In the genomic region with DNA sequence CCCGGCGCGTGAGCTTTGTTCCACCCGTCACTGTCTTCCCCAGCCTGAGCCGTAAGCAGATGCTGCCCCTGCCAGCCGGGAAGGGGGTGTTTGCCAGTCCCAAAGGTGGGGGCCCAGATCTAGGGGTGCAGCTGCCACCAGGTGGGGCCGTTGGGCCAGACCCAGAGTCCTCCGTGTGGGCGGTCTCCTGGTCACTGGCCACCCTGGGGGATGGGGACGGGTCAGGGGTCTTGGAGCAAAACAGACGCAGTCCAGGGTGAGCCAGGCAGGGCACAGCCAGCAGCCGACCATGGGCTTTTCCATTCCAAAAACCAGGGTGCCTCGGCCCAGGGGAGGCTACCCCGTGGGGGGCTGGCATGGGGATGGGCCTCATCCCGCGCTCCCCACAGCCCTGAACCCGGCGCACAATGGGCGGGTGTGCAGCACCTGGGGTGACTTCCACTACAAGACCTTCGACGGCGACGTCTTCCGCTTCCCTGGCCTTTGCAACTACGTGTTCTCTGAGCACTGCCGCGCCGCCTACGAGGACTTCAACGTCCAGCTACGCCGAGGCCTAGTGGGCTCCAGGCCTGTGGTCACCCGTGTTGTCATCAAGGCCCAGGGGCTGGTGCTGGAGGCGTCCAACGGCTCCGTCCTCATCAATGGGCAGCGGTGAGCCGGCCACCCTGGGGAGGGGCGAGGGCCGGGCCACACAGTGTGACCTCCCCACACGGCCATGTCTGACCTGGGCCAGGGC, we compare ENCODE assay signal across 11 cellular contexts. TPM values are rescaled to one million over a fixed set of nuclear protein-coding genes. Genes with fewer than 3 reads are reported as not detected.
DNase-seq lines count a peak whose midpoint lies in the region; ATAC-seq and TF ChIP-seq lines count a peak whose summit lies in the region.
"Had no signal": no experiment of that assay in that cellular context is flagged by ENCODE, and none has a peak within 500 bp of the region (broad histone marks: within the 10 kb centered on the region; RNA-seq: fewer than 3 reads in every experiment).

No MANE protein-coding gene starts in this region.

- TF ChIP-seq POLR2A in Peyer's patch (IDR thresholded peaks at IDR 0.05) (no peak), suprapubic skin (IDR thresholded peaks at IDR 0.05) (no peak)

- H3K36me3 ChIP-seq in Peyer's patch (no peaks in the 10 kb centered on the region), suprapubic skin (no peaks in the 10 kb centered on the region)

- H3K4me3 ChIP-seq in Peyer's patch (no peak overlapping the region), suprapubic skin (no peak overlapping the region)

- H3K4me1 ChIP-seq in Peyer's patch: no peaks in the 10 kb centered on the region
- H3K4me1 ChIP-seq in suprapubic skin: peaks cover 8% of the 10 kb centered on the region

- peak; percentile 57 for DNase-seq in activated effector memory CD4-positive, alpha-beta T cell treated with anti-CD3 and anti-CD28 coated beads, Interleukin-2, amount 50 U/mL, for 16 hours
- DNase-seq in activated effector memory CD4-positive, alpha-beta T cell treated with Interleukin-2 at 50 U/mL for 16 hours: no peak
- DNase-seq in Peyer's patch (peak in 2 of 3 donors; percentile 43 to 45), islet precursor cell (peak; percentile 43), suprapubic skin (ENCODE audit: low spot score in 2 of 2) (peak; percentile 62 to 67)
- DNase-seq in stimulated activated CD8-positive, alpha-beta memory T cell treated with anti-CD3 and anti-CD28 coated beads, Interleukin-4, amount 100 ng/mL, for 48 hours: no peak
- DNase-seq: activated CD8-positive, alpha-beta memory T cell treated with anti-CD3 and anti-CD28 coated beads for 24 hours; activated naive CD4-positive, alpha-beta T cell treated with Interleukin-2 at 50 U/mL for 16 hours; NCI-H1105 treated with DMSO at 0.1 percent for 48 hours had no signal

- TF ChIP-seq CTCF in Peyer's patch (IDR thresholded peaks at IDR 0.05) (no peak), suprapubic skin (IDR thresholded peaks at IDR 0.05) (no peak)

- H3K9me3 ChIP-seq in Peyer's patch: no peaks in the 10 kb centered on the region
- H3K9me3 ChIP-seq in suprapubic skin: no peaks in the 10 kb centered on the region

- ATAC-seq in HG03460 (IDR thresholded peaks at IDR 0.05; ENCODE audit: unreplicated experiment): no peak
- ATAC-seq in GM18861 (IDR thresholded peaks at IDR 0.05; ENCODE audit: unreplicated experiment): no peak

- WGBS in suprapubic skin: 72% methylated on average over 20 of the region's 41 CpGs

- H3K27ac ChIP-seq in Peyer's patch (no peak overlapping the region), suprapubic skin (no peak overlapping the region)

- H3K27me3 ChIP-seq in Peyer's patch (no peaks in the 10 kb centered on the region), suprapubic skin (peaks cover 98% of the 10 kb centered on the region)

- TF ChIP-seq EP300 in suprapubic skin (IDR thresholded peaks at IDR 0.05): no peak

RNA-seq across cellular contexts. Expression of a gene that starts 3.5 kb away (rescaled TPM):
- total RNA-seq in Peyer's patch (10 to 100 TPM in 2 of 4 donors, 1 to 10 TPM in 1, under 1 TPM in 1; 0.18 to 25.6 (median 10.5) TPM), suprapubic skin (under 1 TPM; 0.08 to 0.34 (median 0.13) TPM)

Comparison
In these comparisons a context has a peak if more than half of its experiments do, and no peak if none do; other contexts are left out.
1. DNase-seq: peak in activated effector memory CD4-positive, alpha-beta T cell treated with anti-CD3 and anti-CD28 coated beads, Interleukin-2, amount 50 U/mL, for 16 hours (single experiment), Peyer's patch (2 of 3), islet precursor cell (single experiment) and suprapubic skin (2 of 2); none in activated effector memory CD4-positive, alpha-beta T cell treated with Interleukin-2 at 50 U/mL for 16 hours (single experiment) and stimulated activated CD8-positive, alpha-beta memory T cell treated with anti-CD3 and anti-CD28 coated beads, Interleukin-4, amount 100 ng/mL, for 48 hours (single experiment).